In genomic region chr16:67216612-67217490, GRCh38 we compare ENCODE assay signal across 1 cellular context.
TF ChIP-seq lines count a peak whose summit lies in the region.

No MANE protein-coding gene starts in this region.

TF ChIP-seq in K562, 482 proteins besides CTCF, POLR2A, EP300 and RAD21 (continues in another document):
- no peak for TF ChIP-seq ZNF507 (tag; conservative IDR thresholded peaks at IDR 0.05)
- TF ChIP-seq JUND (IDR thresholded peaks at IDR 0.05; ENCODE audit: borderline replicate concordance, low read depth, low read length), result 0 out of 2 replicates have a peak, but pooled peaks have one; percentile 34
- peak; percentile 66; the same call in 2 of the 3 replicates for TF ChIP-seq JUND (tag; IDR thresholded peaks at IDR 0.05; ENCODE audit: borderline replicate concordance, low read depth, low read length)
- TF ChIP-seq ZBTB11 (CRISPR knock-in tag; IDR thresholded peaks at IDR 0.05), result no peak
- TF ChIP-seq PYGO2 (tag; IDR thresholded peaks at IDR 0.05), result no peak
- TF ChIP-seq ZNF146 (CRISPR knock-in tag; IDR thresholded peaks at IDR 0.05; ENCODE audit: unreplicated experiment), result no peak
- no peak for TF ChIP-seq NUFIP1 (IDR thresholded peaks at IDR 0.05; ENCODE audit: partially characterized antibody)
- no peak for TF ChIP-seq CBX3 (IDR thresholded peaks at IDR 0.05; ENCODE audit: borderline replicate concordance in 1 of 2, low read length in 2 of 2)
- no peak for TF ChIP-seq ZNF511 (CRISPR knock-in tag; IDR thresholded peaks at IDR 0.05)
- TF ChIP-seq CEBPG (CRISPR knock-in tag; IDR thresholded peaks at IDR 0.05), result no peak
- TF ChIP-seq CEBPG (tag; conservative IDR thresholded peaks at IDR 0.05 in 1 of 2, IDR thresholded peaks at IDR 0.05 in 1 of 2), result no peak
- peak; percentile 71; the same call in 1 of the 2 replicates for TF ChIP-seq TOE1 (IDR thresholded peaks at IDR 0.05; ENCODE audit: borderline replicate concordance)
- TF ChIP-seq TOE1 (CRISPR knock-in tag; IDR thresholded peaks at IDR 0.05; ENCODE audit: borderline replicate concordance, low read depth), result no peak
- no peak for TF ChIP-seq SNRNP70 (optimal IDR thresholded peaks at IDR 0.05; ENCODE audit: low read depth, low read length)
- TF ChIP-seq RBM14 (IDR thresholded peaks at IDR 0.05; ENCODE audit: borderline replicate concordance, insufficient read depth, low read depth, low read length), result no peak
- TF ChIP-seq, protein P1, sequence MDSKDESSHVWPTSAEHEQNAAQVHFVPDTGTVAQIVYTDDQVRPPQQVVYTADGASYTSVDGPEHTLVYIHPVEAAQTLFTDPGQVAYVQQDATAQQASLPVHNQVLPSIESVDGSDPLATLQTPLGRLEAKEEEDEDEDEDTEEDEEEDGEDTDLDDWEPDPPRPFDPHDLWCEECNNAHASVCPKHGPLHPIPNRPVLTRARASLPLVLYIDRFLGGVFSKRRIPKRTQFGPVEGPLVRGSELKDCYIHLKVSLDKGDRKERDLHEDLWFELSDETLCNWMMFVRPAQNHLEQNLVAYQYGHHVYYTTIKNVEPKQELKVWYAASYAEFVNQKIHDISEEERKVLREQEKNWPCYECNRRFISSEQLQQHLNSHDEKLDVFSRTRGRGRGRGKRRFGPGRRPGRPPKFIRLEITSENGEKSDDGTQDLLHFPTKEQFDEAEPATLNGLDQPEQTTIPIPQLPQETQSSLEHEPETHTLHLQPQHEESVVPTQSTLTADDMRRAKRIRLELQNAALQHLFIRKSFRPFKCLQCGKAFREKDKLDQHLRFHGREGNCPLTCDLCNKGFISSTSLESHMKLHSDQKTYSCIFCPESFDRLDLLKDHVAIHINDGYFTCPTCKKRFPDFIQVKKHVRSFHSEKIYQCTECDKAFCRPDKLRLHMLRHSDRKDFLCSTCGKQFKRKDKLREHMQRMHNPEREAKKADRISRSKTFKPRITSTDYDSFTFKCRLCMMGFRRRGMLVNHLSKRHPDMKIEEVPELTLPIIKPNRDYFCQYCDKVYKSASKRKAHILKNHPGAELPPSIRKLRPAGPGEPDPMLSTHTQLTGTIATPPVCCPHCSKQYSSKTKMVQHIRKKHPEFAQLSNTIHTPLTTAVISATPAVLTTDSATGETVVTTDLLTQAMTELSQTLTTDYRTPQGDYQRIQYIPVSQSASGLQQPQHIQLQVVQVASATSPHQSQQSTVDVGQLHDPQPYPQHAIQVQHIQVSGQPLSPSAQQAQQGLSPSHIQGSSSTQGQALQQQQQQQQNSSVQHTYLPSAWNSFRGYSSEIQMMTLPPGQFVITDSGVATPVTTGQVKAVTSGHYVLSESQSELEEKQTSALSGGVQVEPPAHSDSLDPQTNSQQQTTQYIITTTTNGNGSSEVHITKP (IDR thresholded peaks at IDR 0.05; ENCODE audit: partially characterized antibody), result no peak
- TF ChIP-seq ZNF512 (tag; IDR thresholded peaks at IDR 0.05), result no peak
- TF ChIP-seq TAF7 (tag; IDR thresholded peaks at IDR 0.05), result 0 out of 2 replicates have a peak, but pooled peaks have one; percentile 35
- TF ChIP-seq TCF15 (CRISPR knock-in tag; IDR thresholded peaks at IDR 0.05), result no peak
- TF ChIP-seq FOXP1 (CRISPR knock-in tag; IDR thresholded peaks at IDR 0.05), result no peak
- no peak for TF ChIP-seq DMBX1 (CRISPR knock-in tag; IDR thresholded peaks at IDR 0.05; ENCODE audit: borderline replicate concordance)
- TF ChIP-seq PRMT5 (CRISPR knock-in tag; IDR thresholded peaks at IDR 0.05), result no peak
- TF ChIP-seq RREB1 (CRISPR knock-in tag; IDR thresholded peaks at IDR 0.05), result no peak
- TF ChIP-seq PHB2 (IDR thresholded peaks at IDR 0.05; ENCODE audit: low read depth), result no peak
- peak; percentile 61 for TF ChIP-seq ZFX (CRISPR knock-in tag; IDR thresholded peaks at IDR 0.05)
- TF ChIP-seq HDGF (IDR thresholded peaks at IDR 0.05), result no peak
- no peak for TF ChIP-seq ZNF76 (CRISPR knock-in tag; IDR thresholded peaks at IDR 0.05; ENCODE audit: borderline replicate concordance)
- TF ChIP-seq HDAC8 (tag; IDR thresholded peaks at IDR 0.05), result no peak
- TF ChIP-seq PTBP1 (IDR thresholded peaks at IDR 0.05; ENCODE audit: low read depth, low read length), result no peak
- no peak for TF ChIP-seq RBM15 (IDR thresholded peaks at IDR 0.05; ENCODE audit: insufficient read depth, low read length)
- TF ChIP-seq FOXK2 (conservative IDR thresholded peaks at IDR 0.05 in 1 of 2, IDR thresholded peaks at IDR 0.05 in 1 of 2; ENCODE audit: low read depth in 2 of 2), result no peak
- peak in 1 of 2 experiments; percentile 21; a peak in 1 of 4 replicates for TF ChIP-seq NRF1 (conservative IDR thresholded peaks at IDR 0.05 in 1 of 2, IDR thresholded peaks at IDR 0.05 in 1 of 2)
- TF ChIP-seq ARID2 (IDR thresholded peaks at IDR 0.05), result no peak
- no peak for TF ChIP-seq PPARD (CRISPR knock-in tag; IDR thresholded peaks at IDR 0.05)
- 0 out of 2 replicates have a peak, but pooled peaks have one; percentile 22 for TF ChIP-seq GATAD2A (IDR thresholded peaks at IDR 0.05)
- TF ChIP-seq SMARCC2 (IDR thresholded peaks at IDR 0.05; ENCODE audit: low read depth), result no peak
- TF ChIP-seq NFRKB (IDR thresholded peaks at IDR 0.05; ENCODE audit: low read depth), result peak; percentile 55; the same call in 1 of the 2 replicates
- no peak for TF ChIP-seq ZNF140 (CRISPR knock-in tag; IDR thresholded peaks at IDR 0.05)
- TF ChIP-seq FOXJ2 (tag; IDR thresholded peaks at IDR 0.05), result no peak
- TF ChIP-seq MTF1 (CRISPR knock-in tag; IDR thresholded peaks at IDR 0.05; ENCODE audit: borderline replicate concordance), result no peak
- no peak for TF ChIP-seq HINFP (tag; conservative IDR thresholded peaks at IDR 0.05; ENCODE audit: low read depth)
- TF ChIP-seq ZNF79 (CRISPR knock-in tag; IDR thresholded peaks at IDR 0.05; ENCODE audit: low read depth), result no peak
- no peak for TF ChIP-seq GATA2 (CRISPR knock-in tag; IDR thresholded peaks at IDR 0.05)
- no peak for TF ChIP-seq NFE2 (IDR thresholded peaks at IDR 0.05; ENCODE audit: low read depth)
- no peak for TF ChIP-seq PTRF (tag; IDR thresholded peaks at IDR 0.05)
- TF ChIP-seq NR2C1 (IDR thresholded peaks at IDR 0.05), result no peak
- no peak for TF ChIP-seq NR2C1 (tag; IDR thresholded peaks at IDR 0.05)
- TF ChIP-seq SIN3A (IDR thresholded peaks at IDR 0.05; ENCODE audit: borderline replicate concordance in 2 of 2, control insufficient read depth in 1 of 2, low read depth in 2 of 2, low read length in 2 of 2), result no peak
- no peak for TF ChIP-seq ZKSCAN3 (CRISPR knock-in tag; IDR thresholded peaks at IDR 0.05)
- TF ChIP-seq TCFL5 (CRISPR knock-in tag; conservative IDR thresholded peaks at IDR 0.05), result no peak
- TF ChIP-seq, protein P2, sequence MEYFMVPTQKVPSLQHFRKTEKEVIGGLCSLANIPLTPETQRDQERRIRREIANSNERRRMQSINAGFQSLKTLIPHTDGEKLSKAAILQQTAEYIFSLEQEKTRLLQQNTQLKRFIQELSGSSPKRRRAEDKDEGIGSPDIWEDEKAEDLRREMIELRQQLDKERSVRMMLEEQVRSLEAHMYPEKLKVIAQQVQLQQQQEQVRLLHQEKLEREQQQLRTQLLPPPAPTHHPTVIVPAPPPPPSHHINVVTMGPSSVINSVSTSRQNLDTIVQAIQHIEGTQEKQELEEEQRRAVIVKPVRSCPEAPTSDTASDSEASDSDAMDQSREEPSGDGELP (CRISPR knock-in tag; IDR thresholded peaks at IDR 0.05; ENCODE audit: borderline replicate concordance), result peak; percentile 66; the same call in 1 of the 2 replicates
- peak; percentile 76 for TF ChIP-seq NFIC (IDR thresholded peaks at IDR 0.05)
- no peak for TF ChIP-seq ZNF780A (CRISPR knock-in tag; IDR thresholded peaks at IDR 0.05)
- no peak for TF ChIP-seq RFX1 (IDR thresholded peaks at IDR 0.05)
- no peak for TF ChIP-seq DIDO1 (tag; IDR thresholded peaks at IDR 0.05; ENCODE audit: low read depth)
- TF ChIP-seq ZNF133 (CRISPR knock-in tag; IDR thresholded peaks at IDR 0.05), result no peak
- peak; percentile 60; the same call in 1 of the 2 replicates for TF ChIP-seq BHLHE40 (IDR thresholded peaks at IDR 0.05; ENCODE audit: low read length)
- TF ChIP-seq ILK (tag; IDR thresholded peaks at IDR 0.05; ENCODE audit: borderline replicate concordance, low read depth), result no peak
